In genomic region chr9:99426443-99426842, GRCh38 we compare ENCODE assay signal across 28 cellular contexts.
"Had no signal": no experiment of that assay in that cellular context is flagged by ENCODE, and none has a peak within 500 bp of the region (broad histone marks: within the 10 kb centered on the region; RNA-seq: fewer than 3 reads in every experiment).

No MANE protein-coding gene starts in this region.

- H3K4me1 Mint-ChIP-seq: activated CD4-positive, alpha-beta T cell treated with anti-CD3 and anti-CD28 coated beads, Interleukin-2, amount 10 ng/mL, durations not matched to agents 7 days and 5 days; T-cell had no signal

- H3K27me3 ChIP-seq: breast epithelium, colonic mucosa, SJSA1 had no signal

- H3K9me3 Mint-ChIP-seq: activated CD4-positive, alpha-beta memory T cell treated with anti-CD3 and anti-CD28 coated beads for 36 hours; activated CD4-positive, alpha-beta T cell treated with anti-CD3 and anti-CD28 coated beads, Interleukin-2, amount 10 ng/mL, durations not matched to agents 7 days and 5 days; activated naive CD4-positive, alpha-beta T cell treated with anti-CD3 and anti-CD28 coated beads, Interleukin-2, amount 50 U/mL, for 72 hours; activated T-cell treated with anti-CD3 and anti-CD28 coated beads, Interleukin-2, amount 50 U/mL, for 4 hours; T-cell had no signal

- H3K36me3 ChIP-seq: breast epithelium, colonic mucosa, SJSA1 had no signal

- H3K4me2 ChIP-seq: KMS-11 had no signal

- H3K27ac Mint-ChIP-seq: activated CD4-positive, alpha-beta memory T cell treated with anti-CD3 and anti-CD28 coated beads for 36 hours; activated CD4-positive, alpha-beta T cell treated with anti-CD3 and anti-CD28 coated beads, Interleukin-2, amount 10 ng/mL, durations not matched to agents 7 days and 5 days; activated naive CD4-positive, alpha-beta T cell treated with anti-CD3 and anti-CD28 coated beads, Interleukin-2, amount 50 U/mL, for 72 hours; T-cell had no signal

- ATAC-seq: activated naive CD4-positive, alpha-beta T cell treated with anti-CD3 and anti-CD28 coated beads, Interleukin-2, amount 50 U/mL, for 72 hours; activated T-cell treated with anti-CD3 and anti-CD28 coated beads, Interleukin-2, amount 50 U/mL, for 4 hours; PC-3; T-cell had no signal

- H3K4me3 Mint-ChIP-seq: activated CD4-positive, alpha-beta memory T cell treated with anti-CD3 and anti-CD28 coated beads for 36 hours; activated CD4-positive, alpha-beta T cell treated with anti-CD3 and anti-CD28 coated beads, Interleukin-2, amount 10 ng/mL, durations not matched to agents 7 days and 5 days; activated T-cell treated with anti-CD3 and anti-CD28 coated beads, Interleukin-2, amount 50 U/mL, for 4 hours; T-cell had no signal

- H3K9me3 ChIP-seq: breast epithelium, colonic mucosa, SJSA1 had no signal

- H3K4me1 ChIP-seq: breast epithelium, colonic mucosa had no signal

- H3K4me3 ChIP-seq: breast epithelium, colonic mucosa, SJSA1 had no signal

- H3K9ac ChIP-seq: KMS-11 had no signal

- FAIRE-seq: RCC 7860, TTC549 had no signal

- DNase-seq: activated CD4-positive, alpha-beta memory T cell treated with anti-CD3 and anti-CD28 coated beads for 36 hours; activated CD4-positive, alpha-beta T cell treated with anti-CD3 and anti-CD28 coated beads, Interleukin-2, amount 10 ng/mL, durations not matched to agents 7 days and 5 days; activated CD4-positive, CD25-positive, alpha-beta regulatory T cell; activated CD8-positive, alpha-beta memory T cell treated with anti-CD3 and anti-CD28 coated beads for 24 hours; activated effector memory CD4-positive, alpha-beta T cell treated with anti-CD3 and anti-CD28 coated beads, Interleukin-2, amount 50 U/mL, for 16 hours; activated naive CD4-positive, alpha-beta T cell treated with Interleukin-2 at 50 U/mL for 16 hours; activated T-cell treated with anti-CD3 and anti-CD28 coated beads, Interleukin-2, amount 50 U/mL, for 4 hours; caudate nucleus; colonic mucosa; MV-4-11; NCI-H1092 treated with DMSO at 0.1 percent for 48 hours; NCI-H1417 treated with DMSO at 0.1 percent for 48 hours; NCI-H1694; NCI-H2029 treated with DMSO at 0.1 percent for 48 hours; NCI-H345; NCI-H510A; NCI-H526 treated with DMSO at 0.1 percent for 48 hours; PC-3; SHP77; T-cell; T-helper 2 cell; T1000 had no signal

- H3K36me3 Mint-ChIP-seq: activated CD4-positive, alpha-beta memory T cell treated with anti-CD3 and anti-CD28 coated beads for 36 hours; activated naive CD4-positive, alpha-beta T cell treated with anti-CD3 and anti-CD28 coated beads, Interleukin-2, amount 50 U/mL, for 72 hours; T-cell had no signal

- H3K27ac ChIP-seq: breast epithelium, colonic mucosa, KMS-11, SJSA1 had no signal
